In the genomic region with DNA sequence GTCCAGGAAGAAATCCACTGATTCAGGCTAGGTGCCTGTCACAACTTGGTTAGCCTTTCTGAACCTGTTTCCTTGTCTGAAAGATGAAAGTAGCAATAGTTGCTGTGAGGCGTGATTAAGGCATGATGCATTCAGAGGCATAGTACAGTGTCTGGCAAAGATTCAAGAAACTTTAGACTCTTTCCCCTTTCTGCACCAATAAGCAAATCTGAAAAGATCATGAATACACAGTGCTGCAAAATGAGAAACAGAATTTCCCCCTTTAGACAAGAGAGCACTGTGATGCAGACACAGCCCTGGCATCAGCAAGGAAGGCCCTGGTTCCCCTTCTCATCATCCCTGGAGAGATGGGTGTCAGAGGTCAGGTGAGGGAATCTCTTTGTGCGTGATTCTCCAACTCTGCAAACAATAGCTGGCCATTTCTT, we compare ENCODE assay signal across 9 cellular contexts. TPM values are rescaled to one million over a fixed set of nuclear protein-coding genes. Genes with fewer than 3 reads are reported as not detected.
DNase-seq lines count a peak whose midpoint lies in the region; ATAC-seq, FAIRE-seq and TF ChIP-seq lines count a peak whose summit lies in the region.
"Had no signal": no experiment of that assay in that cellular context is flagged by ENCODE, and none has a peak within 500 bp of the region (broad histone marks: within the 10 kb centered on the region; RNA-seq: fewer than 3 reads in every experiment).

No MANE protein-coding gene starts in this region.

- H3K4me3 Mint-ChIP-seq in activated naive CD8-positive, alpha-beta T cell treated with anti-CD3 and anti-CD28 coated beads, Interleukin-2, amount 10 ng/mL, durations not matched to agents 7 days and 5 days = no peak overlapping the region

- POLR2A ChIA-PET in activated naive CD8-positive, alpha-beta T cell treated with anti-CD3 and anti-CD28 coated beads, Interleukin-2, amount 10 ng/mL, durations not matched to agents 7 days and 5 days (lab: Charles Lee) = no interaction called here

- H3K9me3 ChIP-seq in mucosa of descending colon = no peaks in the 10 kb centered on the region

- no peak for FAIRE-seq in urothelium cell line (lab: Jason Lieb, UNC)
- FAIRE-seq: K562 had no signal

- H3K4me1 ChIP-seq in mucosa of descending colon (ENCODE audit: low read depth) = peaks cover 3% of the 10 kb centered on the region

- H3K36me3 ChIP-seq in mucosa of descending colon (ENCODE audit: low read depth) = no peaks in the 10 kb centered on the region

- peaks cover 18% of the 10 kb centered on the region for H3K36me3 Mint-ChIP-seq in activated naive CD8-positive, alpha-beta T cell treated with anti-CD3 and anti-CD28 coated beads, Interleukin-2, amount 10 ng/mL, durations not matched to agents 7 days and 5 days

- H3K27me3 Mint-ChIP-seq in activated naive CD8-positive, alpha-beta T cell treated with anti-CD3 and anti-CD28 coated beads, Interleukin-2, amount 10 ng/mL, durations not matched to agents 7 days and 5 days = no peaks in the 10 kb centered on the region

- no peak for DNase-seq in activated naive CD8-positive, alpha-beta T cell treated with anti-CD3 and anti-CD28 coated beads, Interleukin-2, amount 10 ng/mL, durations not matched to agents 7 days and 5 days
- DNase-seq in mucosa of descending colon (no peak), OCI-M1 (lab: John Stamatoyannopoulos, UW) (no peak), urothelium cell line (ENCODE audit: low spot score) (no peak)

- peaks cover 66% of the 10 kb centered on the region for H3K4me1 Mint-ChIP-seq in activated naive CD8-positive, alpha-beta T cell treated with anti-CD3 and anti-CD28 coated beads, Interleukin-2, amount 10 ng/mL, durations not matched to agents 7 days and 5 days

- no peaks in the 10 kb centered on the region for H3K9me3 Mint-ChIP-seq in activated naive CD8-positive, alpha-beta T cell treated with anti-CD3 and anti-CD28 coated beads, Interleukin-2, amount 10 ng/mL, durations not matched to agents 7 days and 5 days

- H3K27ac Mint-ChIP-seq in activated naive CD8-positive, alpha-beta T cell treated with anti-CD3 and anti-CD28 coated beads, Interleukin-2, amount 10 ng/mL, durations not matched to agents 7 days and 5 days = peak overlapping the region; percentile 45

- peak; percentile 46 for ATAC-seq in GM18502 (IDR thresholded peaks at IDR 0.05; ENCODE audit: poor library complexity, unreplicated experiment)
- peak; percentile 64 for ATAC-seq in HG02798 (IDR thresholded peaks at IDR 0.05; ENCODE audit: poor library complexity, unreplicated experiment)
- no peak for ATAC-seq in activated naive CD8-positive, alpha-beta T cell treated with anti-CD3 and anti-CD28 coated beads, Interleukin-2, amount 10 ng/mL, durations not matched to agents 7 days and 5 days (ENCODE audit: low read depth)
- peak; percentile 49 for ATAC-seq in mucosa of descending colon
- no peak for ATAC-seq in HG03097 (IDR thresholded peaks at IDR 0.05; ENCODE audit: low FRiP score, unreplicated experiment)
- ATAC-seq in GM19324 (IDR thresholded peaks at IDR 0.05; ENCODE audit: low FRiP score, unreplicated experiment) = no peak
- ATAC-seq: K562 had no signal

- TF ChIP-seq CTCF in mucosa of descending colon (IDR thresholded peaks at IDR 0.05) = no peak

- intact Hi-C loops in mucosa of descending colon (cut with DNase I, micrococcal nuclease) = no loop called here

- no peak overlapping the region for H3K4me3 ChIP-seq in mucosa of descending colon
- H3K4me3 ChIP-seq: K562 had no signal

RNA-seq across cellular contexts. Expression of a gene that starts 41.9 kb away (rescaled TPM):
- total RNA-seq in activated naive CD8-positive, alpha-beta T cell treated with anti-CD3 and anti-CD28 coated beads, Interleukin-2, amount 10 ng/mL, durations not matched to agents 7 days and 5 days = 10 to 100 TPM; 75.3 to 76.9 TPM
- total RNA-seq in mucosa of descending colon = 10 to 100 TPM in 2 of 3 donors, 1 to 10 TPM in 1; 9.5 to 90.3 (median 11.7) TPM

Comparison
In these comparisons a context has a peak if more than half of its experiments do, and no peak if none do; other contexts are left out.
1. ATAC-seq: peak in GM18502 (single experiment), HG02798 (single experiment) and mucosa of descending colon (single experiment); none in activated naive CD8-positive, alpha-beta T cell treated with anti-CD3 and anti-CD28 coated beads, Interleukin-2, amount 10 ng/mL, durations not matched to agents 7 days and 5 days (single experiment), HG03097 (single experiment) and GM19324 (single experiment).